ENCODE assay signal across 8 cellular contexts in genomic region chr1:149320972-149321731, GRCh38.
DNase-seq lines count a peak whose midpoint lies in the region; ATAC-seq, FAIRE-seq and TF ChIP-seq lines count a peak whose summit lies in the region.
"Not testable (repeated sequence)": the region's sequence is repeated elsewhere in the genome, so short reads cannot be mapped to it uniquely, and the experiment has no call there.

No MANE protein-coding gene starts in this region.

- TF ChIP-seq CTCF in A549 (IDR thresholded peaks at IDR 0.05); lower lobe of right lung (IDR thresholded peaks at IDR 0.05); psoas muscle (IDR thresholded peaks at IDR 0.05): not testable (repeated sequence)

- H3K4me1 Mint-ChIP-seq in activated T-cell treated with anti-CD3 and anti-CD28 coated beads, Interleukin-2, amount 50 U/mL, for 72 hours (ENCODE audit: low read depth); stimulated activated naive CD8-positive, alpha-beta T cell treated with anti-CD3 and anti-CD28 coated beads, Interleukin-15, amount 100 ng/mL, for 72 hours: not testable (repeated sequence)

- TF ChIP-seq RAD21 in A549 (conservative IDR thresholded peaks at IDR 0.05 in 1 of 2, IDR thresholded peaks at IDR 0.05 in 1 of 2): not testable (repeated sequence)

- H3K27me3 ChIP-seq in right cardiac atrium (ENCODE audit: control insufficient read depth, insufficient read depth); lower lobe of right lung (ENCODE audit: low read depth); psoas muscle (ENCODE audit: insufficient read depth in 3 of 3, low read length in 2 of 3): not testable (repeated sequence)

- TF ChIP-seq POLR2A in A549 (IDR thresholded peaks at IDR 0.05; ENCODE audit: low read length): not testable (repeated sequence)

- not testable (repeated sequence) for H3K4me3 Mint-ChIP-seq in activated T-cell treated with anti-CD3 and anti-CD28 coated beads, Interleukin-2, amount 50 U/mL, for 72 hours; stimulated activated naive CD8-positive, alpha-beta T cell treated with anti-CD3 and anti-CD28 coated beads, Interleukin-15, amount 100 ng/mL, for 72 hours

- H3K4me2 ChIP-seq in A549: not testable (repeated sequence)

- ATAC-seq in A549: peak; percentile 82 to 84; a peak in 5 of 6 replicates
- peak; percentile 81 for ATAC-seq in SK-N-SH treated with all-trans-retinoic acid at 6 μM for 48 hours
- ATAC-seq in activated T-cell treated with anti-CD3 and anti-CD28 coated beads, Interleukin-2, amount 50 U/mL, for 72 hours (replicated peaks in 1 of 2): peak; percentile 25 to 38
- peak; percentile 10 for ATAC-seq in Right ventricle myocardium inferior
- ATAC-seq in right cardiac atrium: peak; percentile 38 to 51
- ATAC-seq in lower lobe of right lung: peak; percentile 26 to 29
- ATAC-seq in psoas muscle: peak; percentile 46 to 79 (median 68)
- ATAC-seq in stimulated activated naive CD8-positive, alpha-beta T cell treated with anti-CD3 and anti-CD28 coated beads, Interleukin-15, amount 100 ng/mL, for 72 hours: peak; percentile 55

- FAIRE-seq in A549 (lab: Jason Lieb, UNC): not testable (repeated sequence)

- intact Hi-C loops in Right ventricle myocardium inferior (cut with DNase I); right cardiac atrium (cut with DNase I); lower lobe of right lung (cut with DNase I); psoas muscle (cut with DNase I): not testable (repeated sequence)

- not testable (repeated sequence) for H3K4me3 ChIP-seq in A549; right cardiac atrium (ENCODE audit: low read length); lower lobe of right lung; psoas muscle

- H3K4me1 ChIP-seq in A549; right cardiac atrium (ENCODE audit: control insufficient read depth, insufficient read depth, low read length); lower lobe of right lung; psoas muscle: not testable (repeated sequence)

- not testable (repeated sequence) for H3K36me3 Mint-ChIP-seq in activated T-cell treated with anti-CD3 and anti-CD28 coated beads, Interleukin-2, amount 50 U/mL, for 72 hours (ENCODE audit: insufficient read depth in 2 of 2)

- H3K27ac ChIP-seq in A549; right cardiac atrium (ENCODE audit: low read length); lower lobe of right lung; psoas muscle: not testable (repeated sequence)

- POLR2A ChIA-PET in A549 (lab: Yijun Ruan, JAX): not testable (repeated sequence)

- H3K9me3 ChIP-seq in A549; right cardiac atrium (ENCODE audit: control insufficient read depth, low read length); lower lobe of right lung; psoas muscle: not testable (repeated sequence)

- TF ChIP-seq EP300 in A549 (IDR thresholded peaks at IDR 0.05): not testable (repeated sequence)

- not testable (repeated sequence) for DNase-seq in A549 (ENCODE audit: low read depth in 1 of 2, low spot score in 1 of 2); activated T-cell treated with anti-CD3 and anti-CD28 coated beads, Interleukin-2, amount 50 U/mL, for 72 hours; Right ventricle myocardium inferior (ENCODE audit: missing footprints); right cardiac atrium; lower lobe of right lung; psoas muscle; stimulated activated naive CD8-positive, alpha-beta T cell treated with anti-CD3 and anti-CD28 coated beads, Interleukin-15, amount 100 ng/mL, for 72 hours

- no CpG with 5 or more reads among the region's 48 CpGs for WGBS in A549 (ENCODE audit: missing lambda C conversion rate)
- WGBS in right cardiac atrium: no CpG with 5 or more reads among the region's 48 CpGs
- WGBS in psoas muscle, 3 donors: no CpG with 5 or more reads among the region's 48 CpGs

- H3K27me3 Mint-ChIP-seq in activated T-cell treated with anti-CD3 and anti-CD28 coated beads, Interleukin-2, amount 50 U/mL, for 72 hours (ENCODE audit: low read depth); stimulated activated naive CD8-positive, alpha-beta T cell treated with anti-CD3 and anti-CD28 coated beads, Interleukin-15, amount 100 ng/mL, for 72 hours: not testable (repeated sequence)

- CTCF ChIA-PET in A549 (lab: Yijun Ruan, JAX): not testable (repeated sequence)

- H3K9me3 Mint-ChIP-seq in activated T-cell treated with anti-CD3 and anti-CD28 coated beads, Interleukin-2, amount 50 U/mL, for 72 hours; stimulated activated naive CD8-positive, alpha-beta T cell treated with anti-CD3 and anti-CD28 coated beads, Interleukin-15, amount 100 ng/mL, for 72 hours: not testable (repeated sequence)

- H3K27ac Mint-ChIP-seq in activated T-cell treated with anti-CD3 and anti-CD28 coated beads, Interleukin-2, amount 50 U/mL, for 72 hours; stimulated activated naive CD8-positive, alpha-beta T cell treated with anti-CD3 and anti-CD28 coated beads, Interleukin-15, amount 100 ng/mL, for 72 hours: not testable (repeated sequence)

- not testable (repeated sequence) for H3K36me3 ChIP-seq in lower lobe of right lung; psoas muscle (ENCODE audit: insufficient read depth in 1 of 2, low read depth in 1 of 2)

Comparison
In these comparisons a context has a peak if more than half of its experiments do, and no peak if none do; other contexts are left out.
1. ATAC-seq: peak in every context shown above with its lines; median percentile 83 in A549; 81 in SK-N-SH treated with all-trans-retinoic acid at 6 μM for 48 hours; 68 in psoas muscle; 55 in stimulated activated naive CD8-positive, alpha-beta T cell treated with anti-CD3 and anti-CD28 coated beads, Interleukin-15, amount 100 ng/mL, for 72 hours; 44 in right cardiac atrium; 32 in activated T-cell treated with anti-CD3 and anti-CD28 coated beads, Interleukin-2, amount 50 U/mL, for 72 hours; 28 in lower lobe of right lung; 10 in Right ventricle myocardium inferior.